Comparison of ENCODE assay signal across 7 cellular contexts in genomic region chr2:17539596-17539992, GRCh38. TPM values are rescaled to one million over a fixed set of nuclear protein-coding genes. Genes with fewer than 3 reads are reported as not detected.
DNase-seq lines count a peak whose midpoint lies in the region; ATAC-seq, FAIRE-seq and TF ChIP-seq lines count a peak whose summit lies in the region.

No MANE protein-coding gene starts in this region.

- intact Hi-C loops in HepG2 (cut with micrococcal nuclease; ENCODE audit: unreplicated experiment) = loop anchor here (1.0 kb wide), 1 partner anchor 59 kb away; no protein-coding TSS in a partner anchor

- H3K79me2 ChIP-seq in HepG2 (ENCODE audit: insufficient read depth, low read length) = peaks cover 49% of the 10 kb centered on the region

- H3K4me1 ChIP-seq in HepG2 (ENCODE audit: insufficient read depth, low read length) = peaks cover 37% of the 10 kb centered on the region
- peaks cover 7 to 29% (median 18%) of the 10 kb centered on the region in 4 donors for H3K4me1 ChIP-seq in upper lobe of left lung

- H2AFZ ChIP-seq in HepG2 (ENCODE audit: low read length) = no peak overlapping the region

- peak overlapping the region; percentile 78 for H3K9ac ChIP-seq in HepG2 (ENCODE audit: insufficient read depth, low read depth, low read length)

- no peak for FAIRE-seq in HepG2 (lab: Jason Lieb, UNC)

- H3K4me2 ChIP-seq in HepG2 (ENCODE audit: low read depth, low read length) = peak overlapping the region; percentile 83

- TF ChIP-seq RAD21 in HepG2 (CRISPR knock-in tag; IDR thresholded peaks at IDR 0.05) = no peak

- H3K27me3 ChIP-seq in HepG2 (ENCODE audit: control insufficient read depth in 1 of 2, insufficient read depth in 2 of 2, low read length in 2 of 2) = peaks cover 0 to 3% of the 10 kb centered on the region in 2 experiments; a peak in 1 of 5 replicates
- H3K27me3 ChIP-seq in upper lobe of left lung = peaks cover 0 to 24% (median 6%) of the 10 kb centered on the region in 4 donors

- TF ChIP-seq EP300 in HepG2 (IDR thresholded peaks at IDR 0.05; ENCODE audit: low read depth in 2 of 2, low read length in 2 of 2) (no peak), HepG2 (CRISPR knock-in tag; IDR thresholded peaks at IDR 0.05; ENCODE audit: borderline replicate concordance) (no peak), upper lobe of left lung (IDR thresholded peaks at IDR 0.05) (no peak)

- CTCF ChIA-PET in HepG2 (lab: Yijun Ruan, JAX; ENCODE audit: low intra/inter-chr PET ratio, low total read pairs) = no interaction called here

- in situ Hi-C loops in HepG2 (cut with HindIII; ENCODE audit: extremely low pct_ligation_motif_present, low pct_unique_long_range_greater_than_20kb) = no loop called here

- H3K36me3 ChIP-seq in HepG2 (replicated peaks in 1 of 2; ENCODE audit: control insufficient read depth in 1 of 2, insufficient read depth in 2 of 2, low read length in 2 of 2) = no peaks in the 10 kb centered on the region
- no peaks in the 10 kb centered on the region for H3K36me3 ChIP-seq in upper lobe of left lung

- DNase-seq in NCI-H2227 treated with DMSO at 0.1 percent for 48 hours (lab: John Stamatoyannopoulos, UW) = peak; percentile 53
- peak; percentile 67 for DNase-seq in ecto neural progenitor cell (ENCODE audit: low spot score)
- peak; percentile 83 for DNase-seq in HepG2 (ENCODE audit: low spot score)
- DNase-seq in upper lobe of left lung = peak in 1 of 2 donors; percentile 24
- no peak for DNase-seq in ureter (ENCODE audit: low spot score)

- H3K27ac ChIP-seq in HepG2 (ENCODE audit: extremely low read length, insufficient read depth, low read length) (peak overlapping the region; percentile 94), upper lobe of left lung (peak overlapping the region in 3 of 4 donors; percentile 35 to 70 (median 42))

- POLR2A ChIA-PET in HepG2 (lab: Yijun Ruan, JAX) = interaction anchor here (1.0 to 3.6 kb wide), 13 partner anchors 11 to 69 kb away, joined by 3 to 32 read pairs (median 7); partner anchors contain the start of gene RAD51AP2

- peak; percentile 34 to 65 for TF ChIP-seq POLR2A in HepG2 (IDR thresholded peaks at IDR 0.05; ENCODE audit: insufficient read depth in 1 of 2, low read depth in 2 of 2, low read length in 2 of 2)
- TF ChIP-seq POLR2A in upper lobe of left lung (IDR thresholded peaks at IDR 0.05) = no peak

- no peaks in the 10 kb centered on the region for H3K9me3 ChIP-seq in HepG2 (ENCODE audit: low read length)
- H3K9me3 ChIP-seq in upper lobe of left lung = no peaks in the 10 kb centered on the region

- WGBS in HepG2 (ENCODE audit: low lambda C conversion rate) = 2% methylated on average over 8 of the region's 8 CpGs
- WGBS in upper lobe of left lung, 2 donors = 6 to 16% methylated on average over 7 to 8 of the region's 8 CpGs

- no peak for TF ChIP-seq CTCF in HepG2 (CRISPR knock-in tag; IDR thresholded peaks at IDR 0.05)
- no peak for TF ChIP-seq CTCF in upper lobe of left lung (IDR thresholded peaks at IDR 0.05)

- no TSS peak for BruUV-seq in HepG2 (replicated peaks; lab: Mats Ljungman, UMichigan)

- no peaks in the 10 kb centered on the region for H4K20me1 ChIP-seq in HepG2 (ENCODE audit: insufficient read depth, low read length)

- H3K4me3 ChIP-seq in HepG2 (replicated peaks in 1 of 3; ENCODE audit: insufficient read depth in 1 of 3, low read depth in 2 of 3, low read length in 3 of 3) (peak overlapping the region; percentile 78 to 97 (median 83)), upper lobe of left lung (peak overlapping the region in 3 of 4 donors; percentile 37 to 54 (median 49))

- ATAC-seq in HepG2 (peak; percentile 42), upper lobe of left lung (ENCODE audit: low FRiP score in 2 of 2) (peak; percentile 11 to 15), GM18520 (IDR thresholded peaks at IDR 0.05; ENCODE audit: unreplicated experiment) (no peak), GM19328 (IDR thresholded peaks at IDR 0.05; ENCODE audit: unreplicated experiment) (no peak)

TF ChIP-seq in HepG2, 621 proteins besides CTCF, POLR2A, EP300 and RAD21 (continues in another document):
- TF ChIP-seq ZFP36L2 (CRISPR knock-in tag; IDR thresholded peaks at IDR 0.05) (no peak), IRF9 (CRISPR knock-in tag; IDR thresholded peaks at IDR 0.05; ENCODE audit: borderline replicate concordance) (no peak), FOXA1 (IDR thresholded peaks at IDR 0.05) (no peak), FOXA1 (CRISPR knock-in tag; IDR thresholded peaks at IDR 0.05) (no peak), ZNF383 (CRISPR knock-in tag; IDR thresholded peaks at IDR 0.05; ENCODE audit: borderline replicate concordance) (peak; percentile 3; the same call in 1 of the 2 replicates)
- TF ChIP-seq, protein P1, sequence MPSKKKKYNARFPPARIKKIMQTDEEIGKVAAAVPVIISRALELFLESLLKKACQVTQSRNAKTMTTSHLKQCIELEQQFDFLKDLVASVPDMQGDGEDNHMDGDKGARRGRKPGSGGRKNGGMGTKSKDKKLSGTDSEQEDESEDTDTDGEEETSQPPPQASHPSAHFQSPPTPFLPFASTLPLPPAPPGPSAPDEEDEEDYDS (CRISPR knock-in tag; IDR thresholded peaks at IDR 0.05) = peak; percentile 90

RNA-seq across cellular contexts. Expression of gene VSNL1, which starts 0.9 kb away (rescaled TPM):
- 63.2 and 103 TPM in 2 replicates for total RNA-seq in HepG2 (2016; rRNA removed; fragmentation: Illumina TruSeq; extraction: Trizol)
- 11.8 and 12.1 TPM in 2 replicates for total RNA-seq in HepG2 (2016; cell fraction: cytosol; rRNA removed; fragmentation: Illumina TruSeq; extraction: Trizol; ENCODE audit: low read depth)
- total RNA-seq in HepG2 (2016; cell fraction: insoluble cytoplasmic fraction; rRNA removed; fragmentation: Illumina TruSeq; extraction: Trizol) = 61.2 and 118 TPM in 2 replicates
- 28.5 and 29.9 TPM in 2 replicates for total RNA-seq in HepG2 (2016; cell fraction: membrane; rRNA removed; fragmentation: Illumina TruSeq; extraction: Trizol)
- total RNA-seq in HepG2 (2016; cell fraction: nucleus; rRNA removed; fragmentation: Illumina TruSeq; extraction: Trizol) = 32.8 and 35.9 TPM in 2 replicates
- polyA plus RNA-seq in HepG2 (2011; rRNA removed) = 62.8 and 95.9 TPM in 2 replicates
- polyA plus RNA-seq in HepG2 (2011; cell fraction: cytosol; rRNA removed) = 80.4 and 85.1 TPM in 2 replicates
- 12.7 TPM in 2 replicates for polyA plus RNA-seq in HepG2 (2011; cell fraction: nucleus; rRNA removed)
- polyA plus RNA-seq in HepG2 (2012) = 72.6 and 115 TPM in 2 replicates
- 11.7 and 11.9 TPM in 2 replicates for polyA plus RNA-seq in HepG2 (2016; cell fraction: cytosol; fragmentation: Illumina TruSeq; extraction: Trizol; ENCODE audit: low read depth)
- 147 and 163 TPM in 2 replicates for polyA plus RNA-seq in HepG2 (2016; cell fraction: insoluble cytoplasmic fraction; fragmentation: Illumina TruSeq; extraction: Trizol; ENCODE audit: low read depth)
- polyA plus RNA-seq in HepG2 (2016; cell fraction: membrane; fragmentation: Illumina TruSeq; extraction: Trizol; ENCODE audit: low read depth) = 29.7 TPM in 2 replicates
- polyA plus RNA-seq in HepG2 (2016; cell fraction: nucleus; fragmentation: Illumina TruSeq; extraction: Trizol; ENCODE audit: insufficient read depth, low read depth) = 39.4 and 45.5 TPM in 2 replicates
- 83.5 TPM in 1 of 2 replicates, not detected in the other for polyA minus RNA-seq in HepG2 (2011; rRNA and poly(A)+ RNA removed; ENCODE audit: low replicate concordance)
- polyA minus RNA-seq in HepG2 (2011; cell fraction: cytosol; rRNA and poly(A)+ RNA removed) = 44.0 and 47.1 TPM in 2 replicates
- polyA minus RNA-seq in HepG2 (2011; cell fraction: nucleus; rRNA and poly(A)+ RNA removed) = 39.8 and 52.0 TPM in 2 replicates
- total RNA-seq in upper lobe of left lung = 1 to 10 TPM in 1 of 6 donors, under 1 TPM in 2, not detected in 3; 0.33 to 1.2 (median 0.94) TPM
- 0.39 TPM for total RNA-seq in ureter

RNA-seq across cellular contexts. Expression of gene RAD51AP2, which starts 21.4 kb away (rescaled TPM):
- 0.07 and 0.11 TPM in 2 replicates for total RNA-seq in HepG2 (2016; rRNA removed; fragmentation: Illumina TruSeq; extraction: Trizol)
- total RNA-seq in HepG2 (2016; cell fraction: cytosol; rRNA removed; fragmentation: Illumina TruSeq; extraction: Trizol; ENCODE audit: low read depth) = not detected in 2 replicates
- total RNA-seq in HepG2 (2016; cell fraction: insoluble cytoplasmic fraction; rRNA removed; fragmentation: Illumina TruSeq; extraction: Trizol) = 0.06 and 0.07 TPM in 2 replicates
- total RNA-seq in HepG2 (2016; cell fraction: membrane; rRNA removed; fragmentation: Illumina TruSeq; extraction: Trizol) = 0.06 and 0.07 TPM in 2 replicates
- 0.25 and 0.34 TPM in 2 replicates for total RNA-seq in HepG2 (2016; cell fraction: nucleus; rRNA removed; fragmentation: Illumina TruSeq; extraction: Trizol)
- polyA plus RNA-seq in HepG2 (2011; rRNA removed) = 0.05 and 0.12 TPM in 2 replicates
- polyA plus RNA-seq in HepG2 (2011; cell fraction: cytosol; rRNA removed) = 0.03 TPM in 1 of 2 replicates, not detected in the other
- 0.23 and 0.24 TPM in 2 replicates for polyA plus RNA-seq in HepG2 (2011; cell fraction: nucleus; rRNA removed)
- polyA plus RNA-seq in HepG2 (2012) = 0.15 and 0.21 TPM in 2 replicates
- polyA plus RNA-seq in HepG2 (2016; cell fraction: cytosol; fragmentation: Illumina TruSeq; extraction: Trizol; ENCODE audit: low read depth) = not detected in 2 replicates
- 0.12 TPM in 1 of 2 replicates, not detected in the other for polyA plus RNA-seq in HepG2 (2016; cell fraction: insoluble cytoplasmic fraction; fragmentation: Illumina TruSeq; extraction: Trizol; ENCODE audit: low read depth)
- 0.03 TPM in 1 of 2 replicates, not detected in the other for polyA plus RNA-seq in HepG2 (2016; cell fraction: membrane; fragmentation: Illumina TruSeq; extraction: Trizol; ENCODE audit: low read depth)
- 0.59 and 0.79 TPM in 2 replicates for polyA plus RNA-seq in HepG2 (2016; cell fraction: nucleus; fragmentation: Illumina TruSeq; extraction: Trizol; ENCODE audit: insufficient read depth, low read depth)
- polyA minus RNA-seq in HepG2 (2011; rRNA and poly(A)+ RNA removed; ENCODE audit: low replicate concordance) = not detected in 2 replicates
- not detected in 2 replicates for polyA minus RNA-seq in HepG2 (2011; cell fraction: cytosol; rRNA and poly(A)+ RNA removed)
- 0.77 and 1.1 TPM in 2 replicates for polyA minus RNA-seq in HepG2 (2011; cell fraction: nucleus; rRNA and poly(A)+ RNA removed)
- total RNA-seq in upper lobe of left lung = under 1 TPM in 1 of 6 donors, not detected in 5; 0.06 TPM
- total RNA-seq in ureter = not detected

Comparison
In these comparisons a context has a peak if more than half of its experiments do, and no peak if none do; other contexts are left out.
1. ATAC-seq: peak in HepG2 (single experiment) and upper lobe of left lung (2 of 2); none in GM18520 (single experiment) and GM19328 (single experiment).
2. POLR2A ChIP-seq: peak in HepG2 (2 of 2); none in upper lobe of left lung (0 of 4).